In the genomic region with DNA sequence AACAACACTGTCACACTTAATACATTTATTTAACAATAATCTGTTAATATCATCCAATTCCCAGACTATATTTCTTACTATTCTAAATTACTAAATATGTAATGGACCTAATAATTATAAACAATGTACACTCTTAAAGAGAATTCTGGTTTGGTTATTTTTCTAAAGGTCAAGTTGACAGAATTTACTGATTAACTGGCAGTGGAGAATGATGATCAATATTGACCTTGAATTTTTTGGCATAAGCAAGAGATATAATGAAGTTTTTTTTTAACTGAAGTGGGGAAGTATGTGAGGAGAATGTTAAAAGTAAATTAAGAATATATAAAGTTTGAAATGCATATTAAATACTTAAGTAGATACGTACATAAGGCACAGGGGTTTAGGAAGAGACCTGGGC, we compare ENCODE assay signal across 36 cellular contexts. TPM values are rescaled to one million over a fixed set of nuclear protein-coding genes. Genes with fewer than 3 reads are reported as not detected.
"Had no signal": no experiment of that assay in that cellular context is flagged by ENCODE, and none has a peak within 500 bp of the region (broad histone marks: within the 10 kb centered on the region; RNA-seq: fewer than 3 reads in every experiment).

No MANE protein-coding gene starts in this region.

- H3K9me3 ChIP-seq: adrenal gland, body of pancreas, breast epithelium had no signal

- ATAC-seq: activated CD8-positive, alpha-beta T cell treated with anti-CD3 and anti-CD28 coated beads for 36 hours; activated naive CD4-positive, alpha-beta T cell treated with anti-CD3 and anti-CD28 coated beads, Interleukin-2, amount 50 U/mL, for 72 hours; activated T-cell treated with anti-CD3 and anti-CD28 coated beads, Interleukin-2, amount 50 U/mL, for 4 hours; activated T-cell treated with anti-CD3 and anti-CD28 coated beads, Interleukin-2, amount 50 U/mL, for 72 hours; activated T-helper 17 cell treated with anti-CD3 and anti-CD28 coated beads, Interleukin-2, amount 50 U/mL, for 72 hours; body of pancreas had no signal

- H3K27me3 ChIP-seq: adrenal gland, body of pancreas, brain microvascular endothelial cell, breast epithelium had no signal

- DNase-seq: activated B cell treated with CpG ODN at 0.5 μM for 24 hours; activated CD4-positive, alpha-beta memory T cell treated with anti-CD3 and anti-CD28 coated beads for 36 hours; activated CD4-positive, alpha-beta T cell treated with anti-CD3 and anti-CD28 coated beads for 4 hours; activated CD4-positive, alpha-beta T cell treated with anti-CD3 and anti-CD28 coated beads, Interleukin-2, amount 10 ng/mL, durations not matched to agents 24 days and 14 days; activated CD4-positive, alpha-beta T cell treated with anti-CD3 and anti-CD28 coated beads, Interleukin-2, amount 50 U/mL, for 1 hour; activated CD4-positive, alpha-beta T cell treated with anti-CD3 and anti-CD28 coated beads, Interleukin-2, amount 50 U/mL, for 4 hours; activated CD4-positive, CD25-positive, alpha-beta regulatory T cell treated with anti-CD3 and anti-CD28 coated beads, Interleukin-2, amount 50 U/mL, for 72 hours; activated CD8-positive, alpha-beta memory T cell treated with anti-CD3 and anti-CD28 coated beads, Interleukin-2, amount 50 U/mL, for 4 hours; activated CD8-positive, alpha-beta T cell treated with anti-CD3 and anti-CD28 coated beads for 36 hours; activated effector memory CD4-positive, alpha-beta T cell treated with anti-CD3 and anti-CD28 coated beads, Interleukin-2, amount 50 U/mL, for 16 hours; activated gamma-delta T cell treated with Interleukin-2 at 50 U/mL for 16 hours; activated naive CD4-positive, alpha-beta T cell; activated naive CD4-positive, alpha-beta T cell treated with anti-CD3 and anti-CD28 coated beads for 36 hours; activated naive CD4-positive, alpha-beta T cell treated with anti-CD3 and anti-CD28 coated beads, Interleukin-2, amount 50 U/mL, for 16 hours; activated naive CD8-positive, alpha-beta T cell treated with anti-CD3 and anti-CD28 coated beads for 36 hours; activated T-cell treated with anti-CD3 and anti-CD28 coated beads for 4 hours; activated T-cell treated with anti-CD3 and anti-CD28 coated beads, Interleukin-2, amount 50 U/mL, for 1 hour; activated T-cell treated with anti-CD3 and anti-CD28 coated beads, Interleukin-2, amount 50 U/mL, for 4 hours; activated T-cell treated with anti-CD3 and anti-CD28 coated beads, Interleukin-2, amount 50 U/mL, for 72 hours; adrenal gland; amniotic stem cell; aorta; body of pancreas; brain microvascular endothelial cell; central memory CD4-positive, alpha-beta T cell; T-helper 1 cell; T-helper 2 cell; T-helper 9 cell had no signal

- H3K4me3 ChIP-seq: adrenal gland, body of pancreas, breast epithelium had no signal

- H3K4me1 ChIP-seq: adrenal gland, body of pancreas, breast epithelium had no signal

- H3K27ac ChIP-seq: adrenal gland, body of pancreas, brain microvascular endothelial cell, breast epithelium, VCaP had no signal

- H3K36me3 ChIP-seq: adrenal gland, brain microvascular endothelial cell, breast epithelium had no signal

- FAIRE-seq: astrocyte, TTC549 had no signal

RNA-seq across cellular contexts. Expression of gene BCHE, which starts 33.8 kb away (rescaled TPM):
- total RNA-seq: activated B cell treated with CpG ODN at 0.5 μM for 24 hours; activated CD4-positive, alpha-beta memory T cell treated with anti-CD3 and anti-CD28 coated beads for 36 hours; activated CD4-positive, alpha-beta T cell treated with anti-CD3 and anti-CD28 coated beads, Interleukin-2, amount 10 ng/mL, durations not matched to agents 24 days and 14 days; activated CD8-positive, alpha-beta memory T cell treated with anti-CD3 and anti-CD28 coated beads for 36 hours; activated CD8-positive, alpha-beta T cell treated with anti-CD3 and anti-CD28 coated beads for 36 hours; activated naive CD4-positive, alpha-beta T cell treated with anti-CD3 and anti-CD28 coated beads for 36 hours; activated naive CD4-positive, alpha-beta T cell treated with anti-CD3 and anti-CD28 coated beads, Interleukin-2, amount 50 U/mL, for 72 hours; activated naive CD8-positive, alpha-beta T cell treated with anti-CD3 and anti-CD28 coated beads for 36 hours; activated T-cell treated with anti-CD3 and anti-CD28 coated beads, Interleukin-2, amount 50 U/mL, for 4 hours; activated T-cell treated with anti-CD3 and anti-CD28 coated beads, Interleukin-2, amount 50 U/mL, for 72 hours; activated T-helper 1 cell treated with anti-CD3 and anti-CD28 coated beads, Interleukin-12 subunit alpha, Interleukin-12 subunit beta, Interleukin-2, Interleukin-4 antibody, amounts not matched to agents 30 ng/mL and 10 ng/mL and 1 ng/mL, durations not matched to agents 14 hours and 24 hours and 36 hours; activated T-helper 17 cell treated with anti-CD3 and anti-CD28 coated beads, Interleukin-2, amount 50 U/mL, for 72 hours had no signal
